In the genomic region with DNA sequence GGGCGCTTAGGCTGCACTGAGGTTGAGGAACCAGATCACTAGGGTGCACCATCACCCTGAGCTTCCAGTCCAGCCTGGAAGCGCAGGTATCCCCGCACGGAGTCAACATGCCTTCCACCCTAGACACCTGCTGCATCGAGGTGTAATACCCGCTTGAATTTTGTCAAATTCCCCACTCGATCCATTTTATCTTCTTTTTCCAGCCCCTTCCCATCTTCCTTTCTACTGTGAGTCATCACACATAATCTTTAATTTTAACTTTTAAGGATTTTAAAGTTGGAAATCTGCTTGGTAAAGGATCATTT, we compare ENCODE assay signal across 1 cellular context.
TF ChIP-seq lines count a peak whose summit lies in the region.

No MANE protein-coding gene starts in this region.

TF ChIP-seq in A549, 52 proteins besides CTCF, POLR2A, EP300 and RAD21 (continued from another document):
- TF ChIP-seq, protein P1, sequence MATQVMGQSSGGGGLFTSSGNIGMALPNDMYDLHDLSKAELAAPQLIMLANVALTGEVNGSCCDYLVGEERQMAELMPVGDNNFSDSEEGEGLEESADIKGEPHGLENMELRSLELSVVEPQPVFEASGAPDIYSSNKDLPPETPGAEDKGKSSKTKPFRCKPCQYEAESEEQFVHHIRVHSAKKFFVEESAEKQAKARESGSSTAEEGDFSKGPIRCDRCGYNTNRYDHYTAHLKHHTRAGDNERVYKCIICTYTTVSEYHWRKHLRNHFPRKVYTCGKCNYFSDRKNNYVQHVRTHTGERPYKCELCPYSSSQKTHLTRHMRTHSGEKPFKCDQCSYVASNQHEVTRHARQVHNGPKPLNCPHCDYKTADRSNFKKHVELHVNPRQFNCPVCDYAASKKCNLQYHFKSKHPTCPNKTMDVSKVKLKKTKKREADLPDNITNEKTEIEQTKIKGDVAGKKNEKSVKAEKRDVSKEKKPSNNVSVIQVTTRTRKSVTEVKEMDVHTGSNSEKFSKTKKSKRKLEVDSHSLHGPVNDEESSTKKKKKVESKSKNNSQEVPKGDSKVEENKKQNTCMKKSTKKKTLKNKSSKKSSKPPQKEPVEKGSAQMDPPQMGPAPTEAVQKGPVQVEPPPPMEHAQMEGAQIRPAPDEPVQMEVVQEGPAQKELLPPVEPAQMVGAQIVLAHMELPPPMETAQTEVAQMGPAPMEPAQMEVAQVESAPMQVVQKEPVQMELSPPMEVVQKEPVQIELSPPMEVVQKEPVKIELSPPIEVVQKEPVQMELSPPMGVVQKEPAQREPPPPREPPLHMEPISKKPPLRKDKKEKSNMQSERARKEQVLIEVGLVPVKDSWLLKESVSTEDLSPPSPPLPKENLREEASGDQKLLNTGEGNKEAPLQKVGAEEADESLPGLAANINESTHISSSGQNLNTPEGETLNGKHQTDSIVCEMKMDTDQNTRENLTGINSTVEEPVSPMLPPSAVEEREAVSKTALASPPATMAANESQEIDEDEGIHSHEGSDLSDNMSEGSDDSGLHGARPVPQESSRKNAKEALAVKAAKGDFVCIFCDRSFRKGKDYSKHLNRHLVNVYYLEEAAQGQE (IDR thresholded peaks at IDR 0.05) = no peak
- TF ChIP-seq GATA3 (IDR thresholded peaks at IDR 0.05; ENCODE audit: borderline replicate concordance) = no peak
- TF ChIP-seq TFCP2L1 (CRISPR knock-in tag; IDR thresholded peaks at IDR 0.05) = no peak
- TF ChIP-seq RFX5 (IDR thresholded peaks at IDR 0.05) = no peak
- TF ChIP-seq SMC3 (IDR thresholded peaks at IDR 0.05) = no peak
- TF ChIP-seq FOSL2 (IDR thresholded peaks at IDR 0.05) = no peak
- TF ChIP-seq FOSL2 (CRISPR knock-in tag; IDR thresholded peaks at IDR 0.05) = no peak
- TF ChIP-seq POLR2AphosphoS2 (conservative IDR thresholded peaks at IDR 0.05; ENCODE audit: low read length) = no peak
- no peak for TF ChIP-seq JUNB (IDR thresholded peaks at IDR 0.05)
- TF ChIP-seq, protein P2, sequence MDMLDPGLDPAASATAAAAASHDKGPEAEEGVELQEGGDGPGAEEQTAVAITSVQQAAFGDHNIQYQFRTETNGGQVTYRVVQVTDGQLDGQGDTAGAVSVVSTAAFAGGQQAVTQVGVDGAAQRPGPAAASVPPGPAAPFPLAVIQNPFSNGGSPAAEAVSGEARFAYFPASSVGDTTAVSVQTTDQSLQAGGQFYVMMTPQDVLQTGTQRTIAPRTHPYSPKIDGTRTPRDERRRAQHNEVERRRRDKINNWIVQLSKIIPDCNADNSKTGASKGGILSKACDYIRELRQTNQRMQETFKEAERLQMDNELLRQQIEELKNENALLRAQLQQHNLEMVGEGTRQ (IDR thresholded peaks at IDR 0.05) = no peak
- TF ChIP-seq MAZ (IDR thresholded peaks at IDR 0.05; ENCODE audit: borderline replicate concordance, low read depth, low read length) = no peak
